Comparison of ENCODE assay signal across 6 cellular contexts in the genomic region with DNA sequence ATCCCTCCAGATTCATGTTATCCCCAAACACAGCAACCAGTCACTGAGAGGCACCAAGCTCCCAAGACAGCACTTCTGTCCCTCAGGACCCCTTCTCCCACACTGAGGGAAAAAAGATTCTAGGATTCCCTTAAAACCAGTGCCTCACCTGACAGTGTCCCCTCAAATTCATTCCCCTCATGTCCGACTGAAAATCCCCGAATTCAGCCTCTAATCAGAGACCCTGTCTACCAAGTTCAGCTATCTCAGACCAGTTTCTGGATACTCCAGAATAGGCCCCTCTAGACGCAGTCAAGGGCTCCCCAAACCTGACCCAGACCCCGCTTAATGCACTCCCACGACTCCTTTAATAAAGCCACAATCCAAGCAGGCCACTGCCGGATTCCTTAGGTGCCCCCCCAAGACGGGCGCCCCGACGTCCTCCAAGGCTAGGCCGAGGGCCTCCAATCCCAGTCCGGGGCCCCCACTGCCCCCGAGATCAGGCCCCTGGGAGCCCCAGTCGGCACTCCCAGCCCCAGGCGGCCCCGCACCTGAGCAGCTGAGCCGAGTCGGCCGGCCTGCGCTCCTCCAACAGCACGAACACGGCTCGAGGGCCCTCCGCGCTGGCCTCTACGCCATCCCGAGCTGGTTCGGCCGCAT. TPM values are rescaled to one million over a fixed set of nuclear protein-coding genes. Genes with fewer than 3 reads are reported as not detected.
DNase-seq lines count a peak whose midpoint lies in the region; ATAC-seq and TF ChIP-seq lines count a peak whose summit lies in the region.

No MANE protein-coding gene starts in this region.

- WGBS in hepatocyte (ENCODE audit: low lambda C conversion rate, missing lambda C conversion rate), result 50% methylated on average over 25 of the region's 29 CpGs
- 1 to 36% methylated on average over 29 of the region's 29 CpGs for WGBS in aorta, 2 donors

- H3K79me2 ChIP-seq in hepatocyte, result peaks cover 37% of the 10 kb centered on the region

- H3K4me1 ChIP-seq in Peyer's patch, result peaks cover 0 to 16% (median 0%) of the 10 kb centered on the region in 4 donors
- peaks cover 16% of the 10 kb centered on the region for H3K4me1 ChIP-seq in hepatocyte (ENCODE audit: insufficient read depth)
- H3K4me1 ChIP-seq in aorta (ENCODE audit: control insufficient read depth in 1 of 2, insufficient read depth in 2 of 2, low read length in 2 of 2), result no peaks in the 10 kb centered on the region

- H3K4me3 ChIP-seq in Peyer's patch (peak overlapping the region; percentile 52 to 93 (median 80)), hepatocyte (peak overlapping the region; percentile 69), aorta (ENCODE audit: low read length in 2 of 2) (peak overlapping the region; percentile 32 to 77)

- intact Hi-C loops in aorta (cut with DNase I), result loop anchor here in 1 of 2 donors (5.0 kb wide), 2 partner anchors 40 to 85 kb away; a partner anchor contains a TSS

- peak in 1 of 3 donors; percentile 17 for DNase-seq in Peyer's patch
- no peak for DNase-seq in hepatocyte (ENCODE audit: low spot score)
- DNase-seq in aorta, result peak in 1 of 2 donors; percentile 75
- no peak for DNase-seq in AG08396 (ENCODE audit: low spot score)
- DNase-seq in NCI-H774 (lab: John Stamatoyannopoulos, UW), result no peak

- TF ChIP-seq CTCF in Peyer's patch (IDR thresholded peaks at IDR 0.05), result no peak
- no peak for TF ChIP-seq CTCF in hepatocyte (IDR thresholded peaks at IDR 0.05; ENCODE audit: poor library complexity)

- ATAC-seq in GM18498 (IDR thresholded peaks at IDR 0.05; ENCODE audit: unreplicated experiment) (peak; percentile 9), aorta (ENCODE audit: low FRiP score) (no peak)

- H3K9me2 ChIP-seq in hepatocyte (replicated peaks; ENCODE audit: insufficient read depth), result no peaks in the 10 kb centered on the region

- no peaks in the 10 kb centered on the region for H3K27me3 ChIP-seq in Peyer's patch
- no peaks in the 10 kb centered on the region for H3K27me3 ChIP-seq in hepatocyte
- H3K27me3 ChIP-seq in aorta (ENCODE audit: control insufficient read depth in 1 of 2, insufficient read depth in 2 of 2, low read length in 1 of 2), result no peaks in the 10 kb centered on the region

- no peak overlapping the region for H2AFZ ChIP-seq in hepatocyte

- H3K36me3 ChIP-seq in Peyer's patch, result peaks cover 0 to 17% (median 0%) of the 10 kb centered on the region in 3 donors
- no peaks in the 10 kb centered on the region for H3K36me3 ChIP-seq in hepatocyte (replicated peaks; ENCODE audit: insufficient read depth, low read depth)
- H3K36me3 ChIP-seq in aorta (ENCODE audit: control insufficient read depth in 1 of 2, insufficient read depth in 2 of 2, low read length in 1 of 2), result peaks cover 0 to 11% of the 10 kb centered on the region in 2 donors

- H4K20me1 ChIP-seq in hepatocyte (ENCODE audit: insufficient read depth, poor library complexity, severe bottlenecking), result no peaks in the 10 kb centered on the region

- H3K9me3 ChIP-seq in Peyer's patch (no peaks in the 10 kb centered on the region), hepatocyte (ENCODE audit: low read depth) (no peaks in the 10 kb centered on the region), aorta (ENCODE audit: control insufficient read depth, low read length) (no peaks in the 10 kb centered on the region)

- TF ChIP-seq POLR2A in Peyer's patch (IDR thresholded peaks at IDR 0.05), result no peak

- H3K27ac ChIP-seq in Peyer's patch (peak overlapping the region; percentile 83 to 99 (median 96)), hepatocyte (peak overlapping the region; percentile 99), aorta (ENCODE audit: low read depth in 1 of 2, low read length in 2 of 2) (peak overlapping the region; percentile 50 to 93)

- peak overlapping the region; percentile 80 for H3K4me2 ChIP-seq in hepatocyte

RNA-seq across cellular contexts. Expression of a gene that starts 0.5 kb away (rescaled TPM):
- total RNA-seq in Peyer's patch (10 to 100 TPM; 25.6 to 36.3 (median 32.4) TPM), hepatocyte (37.0 and 38.3 TPM in 2 replicates), aorta (10 to 100 TPM; 67.7 to 70.6 TPM)
- polyA plus RNA-seq in hepatocyte (59.8 and 80.0 TPM in 2 replicates), aorta (10 to 100 TPM; 23.4 to 47.0 TPM)

RNA-seq across cellular contexts. Expression of a gene that starts 16.1 kb away (rescaled TPM):
- total RNA-seq in Peyer's patch, result 10 to 100 TPM in 3 of 4 donors, not detected in 1; 13.8 to 39.1 (median 24.5) TPM
- total RNA-seq in hepatocyte, result 5.1 and 7.0 TPM in 2 replicates
- polyA plus RNA-seq in hepatocyte, result 19.1 and 19.3 TPM in 2 replicates
- 1 to 10 TPM; 5.1 to 7.6 TPM for total RNA-seq in aorta
- polyA plus RNA-seq in aorta, result 1 to 10 TPM; 4.3 to 6.4 TPM

RNA-seq across cellular contexts. Expression of a gene that starts 31.1 kb away (rescaled TPM):
- total RNA-seq in Peyer's patch, result 1 to 10 TPM; 2.8 to 9.8 (median 4.4) TPM
- 4.1 and 6.7 TPM in 2 replicates for total RNA-seq in hepatocyte
- 59.7 and 76.9 TPM in 2 replicates for polyA plus RNA-seq in hepatocyte
- total RNA-seq in aorta, result 10 to 100 TPM; 37.7 to 40.2 TPM
- 10 to 100 TPM; 30.8 to 54.3 TPM for polyA plus RNA-seq in aorta

RNA-seq across cellular contexts. Expression of a gene that starts 37.0 kb away (rescaled TPM):
- total RNA-seq in Peyer's patch (100 to 1,000 TPM in 2 of 4 donors, 10 to 100 TPM in 2; 64.2 to 133 (median 86.9) TPM), hepatocyte (59.6 and 69.5 TPM in 2 replicates), aorta (10 to 100 TPM; 66.1 to 84.4 TPM)
- polyA plus RNA-seq in hepatocyte (67.7 and 74.7 TPM in 2 replicates), aorta (100 to 1,000 TPM in 1 of 2 donors, 10 to 100 TPM in 1; 73.0 to 236 TPM)

RNA-seq across cellular contexts. Expression of a gene that starts 40.6 kb away (rescaled TPM):
- 100 to 1,000 TPM in 1 of 4 donors, 10 to 100 TPM in 3; 32.4 to 139 (median 70.9) TPM for total RNA-seq in Peyer's patch
- 17.8 and 20.2 TPM in 2 replicates for total RNA-seq in hepatocyte
- 30.6 and 31.4 TPM in 2 replicates for polyA plus RNA-seq in hepatocyte
- 10 to 100 TPM; 46.1 to 53.7 TPM for total RNA-seq in aorta
- polyA plus RNA-seq in aorta, result 10 to 100 TPM; 17.3 to 37.2 TPM
